8 cellular contexts compared by ENCODE assay signal in the genomic region with DNA sequence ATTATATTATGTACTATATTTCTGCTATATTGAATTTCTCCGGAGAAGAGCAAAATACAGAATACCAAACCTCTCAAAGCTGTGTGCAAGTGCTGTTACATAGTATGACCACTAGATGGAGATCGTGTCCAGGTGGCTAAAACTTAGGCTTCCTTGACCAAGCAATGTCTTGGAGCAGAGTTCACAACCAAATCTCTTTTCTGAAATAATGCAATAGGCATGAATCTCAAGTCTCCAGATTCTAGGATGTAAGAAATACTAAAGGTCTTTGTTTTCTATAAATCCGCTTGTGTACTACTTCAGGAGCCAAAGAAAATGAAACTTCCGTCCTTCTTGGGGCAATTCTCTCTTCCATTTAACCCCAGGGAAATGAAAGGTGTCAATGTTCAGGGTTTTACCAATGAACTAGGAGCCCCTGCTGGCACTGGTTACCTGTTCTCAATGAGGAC.
DNase-seq lines count a peak whose midpoint lies in the region; ATAC-seq, FAIRE-seq and TF ChIP-seq lines count a peak whose summit lies in the region.

No MANE protein-coding gene starts in this region.

- H4K20me1 ChIP-seq in KMS-11 (ENCODE audit: insufficient read depth): no peaks in the 10 kb centered on the region

- H3K9ac ChIP-seq in KMS-11: no peak overlapping the region

- H3K27me3 ChIP-seq in KMS-11 (ENCODE audit: insufficient read depth, low read depth): no peaks in the 10 kb centered on the region

- H3K4me3 ChIP-seq in KMS-11 (IDR thresholded peaks at IDR 0.05; ENCODE audit: insufficient read depth, low read depth, low read length): no peak overlapping the region

- TF ChIP-seq POLR2A in erythroblast (IDR thresholded peaks at IDR 0.05; ENCODE audit: low read length) (no peak), GM18505 (IDR thresholded peaks at IDR 0.05; ENCODE audit: borderline replicate concordance, extremely low read depth, insufficient read depth, insufficient read length) (no peak)

- no peak overlapping the region for H3K4me2 ChIP-seq in KMS-11

- H3K36me3 ChIP-seq in KMS-11 (ENCODE audit: insufficient read depth): no peaks in the 10 kb centered on the region

- H3K79me2 ChIP-seq in KMS-11 (ENCODE audit: insufficient read depth, low read depth): no peaks in the 10 kb centered on the region

- DNase-seq in RCC 7860 (ENCODE audit: low spot score) (peak; percentile 66), erythroblast (lab: John Stamatoyannopoulos, UW) (peak; percentile 28 to 62), mucosa of gallbladder (ENCODE audit: low spot score) (peak; percentile 31)

- no peaks in the 10 kb centered on the region for H3K4me1 ChIP-seq in KMS-11 (ENCODE audit: low read depth, poor library complexity, severe bottlenecking)

- TF ChIP-seq CTCF in C4-2B (conservative IDR thresholded peaks at IDR 0.05) (peak; percentile 98), KMS-11 (conservative IDR thresholded peaks at IDR 0.05; ENCODE audit: low read depth, low read length) (peak; percentile 90)

- ATAC-seq in GM18867 (IDR thresholded peaks at IDR 0.05; ENCODE audit: unreplicated experiment): peak; percentile 79
- ATAC-seq in GM21717 (IDR thresholded peaks at IDR 0.05; ENCODE audit: unreplicated experiment): no peak
- no peak for ATAC-seq in GM18505 (IDR thresholded peaks at IDR 0.05; ENCODE audit: unreplicated experiment)

- H3K27ac ChIP-seq in C4-2B (no peak overlapping the region), KMS-11 (no peak overlapping the region)

- peak; percentile 87 for FAIRE-seq in RCC 7860 (lab: Jason Lieb, UNC)

- H2AFZ ChIP-seq in KMS-11 (ENCODE audit: low read depth): no peak overlapping the region; the same call in 1 of the 2 replicates
